ENCODE assay signal across 19 cellular contexts in genomic region chr2:191280304-191280703, GRCh38. TPM values are rescaled to one million over a fixed set of nuclear protein-coding genes. Genes with fewer than 3 reads are reported as not detected.
DNase-seq lines count a peak whose midpoint lies in the region; ATAC-seq and TF ChIP-seq lines count a peak whose summit lies in the region.
"Had no signal": no experiment of that assay in that cellular context is flagged by ENCODE, and none has a peak within 500 bp of the region (broad histone marks: within the 10 kb centered on the region; RNA-seq: fewer than 3 reads in every experiment).

No MANE protein-coding gene starts in this region.

- no peaks in the 10 kb centered on the region for H3K9me3 Mint-ChIP-seq in H9

- H2BK120ac ChIP-seq in H9 (ENCODE audit: low read depth, low read length, poor library complexity, severe bottlenecking): no peak overlapping the region
- H2BK120ac ChIP-seq in neuronal stem cell (ENCODE audit: low read depth, low read length): no peak overlapping the region

- H3K4ac ChIP-seq in H9 (ENCODE audit: low read depth, low read length) (no peak overlapping the region), neuronal stem cell (ENCODE audit: low read length) (no peak overlapping the region)

- H2AK5ac ChIP-seq in H9 (ENCODE audit: insufficient read length, low read length): no peak overlapping the region
- H2AK5ac ChIP-seq in neuronal stem cell (ENCODE audit: low read depth, low read length): no peak overlapping the region

- H3K9ac ChIP-seq in H9 (ENCODE audit: extremely low read depth, insufficient read length, low read length): no peak overlapping the region
- H3K9ac ChIP-seq in neuronal stem cell (ENCODE audit: low read depth, low read length, poor library complexity): no peak overlapping the region
- H3K9ac ChIP-seq: BLaER1 treated with 17β-estradiol and CSF1 and Interleukin-3, amounts not matched to agents 10 nM and 100 nM had no signal

- WGBS in H9 (ENCODE audit: extremely low coverage, insufficient read length, low lambda C conversion rate): no CpG with 5 or more reads among the region's 7 CpGs
- WGBS in ectodermal cell, 2 experiments: 63 to 69% methylated on average over 5 to 7 of the region's 7 CpGs
- WGBS in neuronal stem cell (ENCODE audit: extremely low coverage in 2 of 2, insufficient read length in 2 of 2, insufficient replicate concordance in 1 of 2), 2 donors: no CpG with 5 or more reads among the region's 7 CpGs

- no peak for ATAC-seq in GM19467 (IDR thresholded peaks at IDR 0.05; ENCODE audit: unreplicated experiment)
- ATAC-seq: A549, K562 had no signal

- DNase-seq in H9: peak; percentile 73
- peak; percentile 60 for DNase-seq in iPS-NIHi7 (ENCODE audit: extremely low spot score)
- peak; percentile 36 for DNase-seq in neuronal stem cell (ENCODE audit: low spot score)
- DNase-seq in activated CD4-positive, CD25-positive, alpha-beta regulatory T cell (lab: John Stamatoyannopoulos, UW): no peak
- no peak for DNase-seq in cerebellum (ENCODE audit: low spot score)
- no peak for DNase-seq in NOMO-1 (lab: John Stamatoyannopoulos, UW; ENCODE audit: unreplicated experiment in 2 of 2)
- DNase-seq: DMS 273 treated with DMSO at 0.1 percent for 48 hours; NCI-H187 treated with DMSO at 0.1 percent for 48 hours; NCI-H2171; NCI-H446; NCI-H69; NK-92 treated with Interleukin-12 subunit alpha and Interleukin-12 subunit beta, amount 100 ng/mL, for 24 hours; RPMI8226; SIG-M5 had no signal

- no peaks in the 10 kb centered on the region for H3K23me2 ChIP-seq in H9 (ENCODE audit: insufficient read length, low read depth, low read length, poor library complexity, severe bottlenecking)

- H2BK5ac ChIP-seq in H9 (ENCODE audit: insufficient read length, low read length) (no peak overlapping the region), neuronal stem cell (ENCODE audit: low read length) (no peak overlapping the region)

- no peak overlapping the region for H3K4me3 Mint-ChIP-seq in H9

- H3K4me2 ChIP-seq in H9 (ENCODE audit: insufficient read depth, insufficient read length, low read length) (no peak overlapping the region), neuronal stem cell (ENCODE audit: insufficient read depth, low read length, poor library complexity, severe bottlenecking) (no peak overlapping the region)
- H3K4me2 ChIP-seq: A549; BLaER1 treated with 17β-estradiol and CSF1 and Interleukin-3, amounts not matched to agents 10 nM and 100 nM had no signal

- no peaks in the 10 kb centered on the region for H3K36me3 ChIP-seq in ectodermal cell (ENCODE audit: control insufficient read depth, insufficient read depth, low read length)
- H3K36me3 ChIP-seq in neuronal stem cell (replicated peaks in 1 of 2; ENCODE audit: control insufficient read depth in 2 of 2, insufficient read depth in 2 of 2, low read length in 2 of 2): peaks cover 4 to 80% of the 10 kb centered on the region in 2 donors

- H3K79me1 ChIP-seq in H9 (ENCODE audit: insufficient read depth, low read depth, low read length, poor library complexity, severe bottlenecking) (peaks cover 4% of the 10 kb centered on the region), neuronal stem cell (ENCODE audit: low read depth, low read length) (no peaks in the 10 kb centered on the region)

- H4K8ac ChIP-seq in H9 (replicated peaks; ENCODE audit: insufficient read length, low read depth, low read length) (no peak overlapping the region), neuronal stem cell (ENCODE audit: low read depth, low read length) (no peak overlapping the region)

- no peak overlapping the region for H4K91ac ChIP-seq in H9 (ENCODE audit: insufficient read length, low read depth, low read length)
- no peak overlapping the region for H4K91ac ChIP-seq in neuronal stem cell (ENCODE audit: low read depth, low read length, poor library complexity)

- H3K9me3 ChIP-seq in H9 (ENCODE audit: control insufficient read depth, low read depth, low read length) (no peaks in the 10 kb centered on the region), ectodermal cell (ENCODE audit: control insufficient read depth, low read length) (no peaks in the 10 kb centered on the region), neuronal stem cell (replicated peaks in 1 of 2; ENCODE audit: control insufficient read depth in 2 of 2, insufficient read depth in 1 of 2, low read depth in 1 of 2, low read length in 2 of 2) (no peaks in the 10 kb centered on the region)
- H3K9me3 ChIP-seq: A549; BLaER1 treated with 17β-estradiol and CSF1 and Interleukin-3, amounts not matched to agents 10 nM and 100 nM had no signal

- H3K27ac ChIP-seq in H9 (ENCODE audit: insufficient read length, low read depth, low read length) (peak overlapping the region; percentile 36), ectodermal cell (ENCODE audit: insufficient read depth, low read depth, low read length, poor library complexity, severe bottlenecking) (peak overlapping the region; percentile 85), neuronal stem cell (replicated peaks; ENCODE audit: low read length) (peak overlapping the region; percentile 13)
- H3K27ac ChIP-seq: A549; BLaER1 treated with 17β-estradiol and CSF1 and Interleukin-3, amounts not matched to agents 10 nM and 100 nM had no signal

- no peaks in the 10 kb centered on the region for H4K20me1 ChIP-seq in H9 (ENCODE audit: control insufficient read depth, insufficient read depth, insufficient read length)

- no peaks in the 10 kb centered on the region for H3K27me3 ChIP-seq in H9 (ENCODE audit: insufficient read depth, low read length)
- H3K27me3 ChIP-seq in ectodermal cell (ENCODE audit: control insufficient read depth, insufficient read depth, low read length, poor library complexity, severe bottlenecking): no peaks in the 10 kb centered on the region
- H3K27me3 ChIP-seq in neuronal stem cell (ENCODE audit: control insufficient read depth in 3 of 3, insufficient read depth in 3 of 3, low read depth in 1 of 3, low read length in 3 of 3): no peaks in the 10 kb centered on the region
- H3K27me3 ChIP-seq: BLaER1 treated with 17β-estradiol and CSF1 and Interleukin-3, amounts not matched to agents 10 nM and 100 nM had no signal

- peaks cover 6% of the 10 kb centered on the region; the same call in 1 of the 2 replicates for H3K79me2 ChIP-seq in H9 (ENCODE audit: insufficient read depth, low read length)

- no peak overlapping the region for H3K4me3 ChIP-seq in ectodermal cell (ENCODE audit: insufficient read depth, low read depth, low read length)
- no peak overlapping the region for H3K4me3 ChIP-seq in neuronal stem cell (ENCODE audit: low read length in 2 of 2)
- H3K4me3 ChIP-seq: A549; BLaER1 treated with 17β-estradiol and CSF1 and Interleukin-3, amounts not matched to agents 10 nM and 100 nM; K562 had no signal

- H3K4me1 ChIP-seq in H9 (ENCODE audit: insufficient read depth, low read length) (peaks cover 13% of the 10 kb centered on the region), ectodermal cell (ENCODE audit: control insufficient read depth, insufficient read depth, low read length) (no peaks in the 10 kb centered on the region), neuronal stem cell (ENCODE audit: control insufficient read depth in 2 of 2, insufficient read depth in 1 of 2, low read depth in 1 of 2, low read length in 2 of 2) (peaks cover 0 to 8% of the 10 kb centered on the region in 2 donors)
- H3K4me1 ChIP-seq: BLaER1 treated with 17β-estradiol and CSF1 and Interleukin-3, amounts not matched to agents 10 nM and 100 nM had no signal

- H3K27me3 Mint-ChIP-seq in H9 (ENCODE audit: low read depth): no peaks in the 10 kb centered on the region; the same call in 1 of the 2 replicates

- H3T11ph ChIP-seq in H9 (ENCODE audit: low read length): no peak overlapping the region

- H3K18ac ChIP-seq in H9 (ENCODE audit: insufficient read length, low read depth, low read length) (no peak overlapping the region), neuronal stem cell (ENCODE audit: low read length) (no peak overlapping the region)

- H3K36me3 Mint-ChIP-seq in H9 (ENCODE audit: insufficient read depth in 1 of 3, low read depth in 3 of 3): peaks cover 14 to 21% (median 20%) of the 10 kb centered on the region in 3 experiments

- H3K14ac ChIP-seq in H9 (ENCODE audit: insufficient read depth, low read length) (no peak overlapping the region), neuronal stem cell (ENCODE audit: low read length) (no peak overlapping the region)

- peaks cover 32 to 41% of the 10 kb centered on the region in 2 experiments for H3K4me1 Mint-ChIP-seq in H9

- H2BK12ac ChIP-seq in H9 (ENCODE audit: insufficient read length, low read depth, low read length) (no peak overlapping the region), neuronal stem cell (ENCODE audit: low read length) (no peak overlapping the region)

- H3K23ac ChIP-seq in H9 (ENCODE audit: insufficient read length, low read depth, low read length) (no peak overlapping the region), neuronal stem cell (ENCODE audit: low read depth, low read length, poor library complexity) (no peak overlapping the region)

- no peak for TF ChIP-seq CTCF in H9 (conservative IDR thresholded peaks at IDR 0.05)

- H2BK20ac ChIP-seq in H9 (ENCODE audit: low read depth, low read length, poor library complexity, severe bottlenecking): no peak overlapping the region

- no peak overlapping the region for H2BK15ac ChIP-seq in H9 (ENCODE audit: low read depth, low read length)
- H2BK15ac ChIP-seq in neuronal stem cell (ENCODE audit: low read length): no peak overlapping the region

- no peak overlapping the region for H4K5ac ChIP-seq in H9 (ENCODE audit: insufficient read length, low read depth, low read length)

- H2AFZ ChIP-seq in H9 (ENCODE audit: low read length): no peak overlapping the region
- H2AFZ ChIP-seq in neuronal stem cell (ENCODE audit: low read length): no peak overlapping the region

- no peak overlapping the region for H3K56ac ChIP-seq in H9 (ENCODE audit: insufficient read length, low read depth, low read length)

- H3K27ac Mint-ChIP-seq in H9: peak overlapping the region; percentile 66 to 97 (median 97)

RNA-seq across cellular contexts. Expression of gene MYO1B, which starts 35.1 kb away (rescaled TPM):
- total RNA-seq in H9 (2021) (43.2 and 51.4 TPM in 2 replicates), cerebellum (63.5 TPM)
- 79.2 TPM for polyA plus RNA-seq in ectodermal cell (2013, experiment 1 of 4)
- 84.0 TPM for polyA plus RNA-seq in ectodermal cell (2013, experiment 2 of 4)
- 49.6 TPM for polyA plus RNA-seq in ectodermal cell (2013, experiment 3 of 4)
- polyA plus RNA-seq in ectodermal cell (2013, experiment 4 of 4): 58.6 TPM
- polyA plus RNA-seq in neuronal stem cell (2013, experiment 1 of 2): 29.8 TPM
- 29.7 TPM for polyA plus RNA-seq in neuronal stem cell (2013, experiment 2 of 2)

Comparison
In these comparisons a context has a peak if more than half of its experiments do, and no peak if none do; other contexts are left out.
1. DNase-seq: peak in H9 (single experiment), iPS-NIHi7 (single experiment) and neuronal stem cell (single experiment); none in activated CD4-positive, CD25-positive, alpha-beta regulatory T cell (0 of 4), cerebellum (single experiment) and NOMO-1 (0 of 2).
2. H3K27ac ChIP-seq: peak in every context shown above with its lines; median percentile 85 in ectodermal cell; 36 in H9; 13 in neuronal stem cell.